Comparison of ENCODE assay signal across 20 cellular contexts in genomic region chr3:32794487-32795308, GRCh38. TPM values are rescaled to one million over a fixed set of nuclear protein-coding genes. Genes with fewer than 3 reads are reported as not detected.
DNase-seq lines count a peak whose midpoint lies in the region; ATAC-seq, FAIRE-seq and TF ChIP-seq lines count a peak whose summit lies in the region.
"Had no signal": no experiment of that assay in that cellular context is flagged by ENCODE, and none has a peak within 500 bp of the region (broad histone marks: within the 10 kb centered on the region; RNA-seq: fewer than 3 reads in every experiment).

No MANE protein-coding gene starts in this region.

- H4K20me1 ChIP-seq in astrocyte (ENCODE audit: insufficient read depth, low read length): no peaks in the 10 kb centered on the region

- 77 to 86% methylated on average over 8 of the region's 8 CpGs for WGBS in tibial nerve, 2 donors

- no peak overlapping the region for H2AFZ ChIP-seq in astrocyte (ENCODE audit: low read depth, low read length)

- no peaks in the 10 kb centered on the region for H3K9me3 Mint-ChIP-seq in astrocyte (ENCODE audit: unreplicated experiment)
- H3K9me3 Mint-ChIP-seq in activated naive CD4-positive, alpha-beta T cell treated with anti-CD3 and anti-CD28 coated beads for 36 hours: no peaks in the 10 kb centered on the region
- H3K9me3 Mint-ChIP-seq: T-cell had no signal

- H3K4me1 ChIP-seq in HEK293 (ENCODE audit: control insufficient read depth, insufficient read depth, low read length) (no peaks in the 10 kb centered on the region), astrocyte (ENCODE audit: insufficient read depth, low read length) (no peaks in the 10 kb centered on the region), lower lobe of right lung (no peaks in the 10 kb centered on the region), tibial nerve (no peaks in the 10 kb centered on the region)
- H3K4me1 ChIP-seq: right atrium auricular region, thyroid gland had no signal

- no peak for TF ChIP-seq EP300 in tibial nerve (IDR thresholded peaks at IDR 0.05)

- intact Hi-C loops in lower lobe of right lung (cut with DNase I): no loop called here
- intact Hi-C loops in activated naive CD4-positive, alpha-beta T cell treated with anti-CD3 and anti-CD28 coated beads for 36 hours (cut with micrococcal nuclease): no loop called here

- H3K27me3 Mint-ChIP-seq in astrocyte (ENCODE audit: low read depth, unreplicated experiment): no peaks in the 10 kb centered on the region
- peaks cover 2% of the 10 kb centered on the region for H3K27me3 Mint-ChIP-seq in activated naive CD4-positive, alpha-beta T cell treated with anti-CD3 and anti-CD28 coated beads for 36 hours (ENCODE audit: low read depth)

- H3K36me3 Mint-ChIP-seq in astrocyte (ENCODE audit: low read depth, unreplicated experiment): no peaks in the 10 kb centered on the region
- no peaks in the 10 kb centered on the region for H3K36me3 Mint-ChIP-seq in activated naive CD4-positive, alpha-beta T cell treated with anti-CD3 and anti-CD28 coated beads for 36 hours (ENCODE audit: low read depth)
- H3K36me3 Mint-ChIP-seq: T-cell had no signal

- TF ChIP-seq CTCF in AG04450 (IDR thresholded peaks at IDR 0.05; ENCODE audit: low read depth, low read length): no peak
- TF ChIP-seq CTCF in HEK293 (tag by site-specific recombination; IDR thresholded peaks at IDR 0.05): no peak
- TF ChIP-seq CTCF in astrocyte (IDR thresholded peaks at IDR 0.05; ENCODE audit: insufficient read depth, low read depth, low read length): no peak
- no peak for TF ChIP-seq CTCF in lower lobe of right lung (IDR thresholded peaks at IDR 0.05)
- no peak for TF ChIP-seq CTCF in tibial nerve (IDR thresholded peaks at IDR 0.05)

- TF ChIP-seq POLR2A in tibial nerve (IDR thresholded peaks at IDR 0.05): no peak

- DNase-seq in AG04450 (ENCODE audit: low read depth, low spot score) (peak; percentile 8), astrocyte (ENCODE audit: low read depth) (peak; percentile 35), lower lobe of right lung (peak; percentile 66), tibial nerve (ENCODE audit: low spot score in 2 of 2) (no peak)
- DNase-seq in activated naive CD4-positive, alpha-beta T cell treated with anti-CD3 and anti-CD28 coated beads for 36 hours: no peak
- DNase-seq: activated CD4-positive, CD25-positive, alpha-beta regulatory T cell; activated effector memory CD4-positive, alpha-beta T cell treated with anti-CD3 and anti-CD28 coated beads, Interleukin-2, amount 50 U/mL, for 16 hours; Calu3; Karpas-422; NCI-H187; NCI-H69; stimulated activated CD8-positive, alpha-beta memory T cell treated with anti-CD3 and anti-CD28 coated beads, Interleukin-4, amount 100 ng/mL, for 48 hours; T-cell; thyroid gland had no signal

- peak; percentile 97 to 98 for ATAC-seq in lower lobe of right lung
- no peak for ATAC-seq in HG03460 (IDR thresholded peaks at IDR 0.05; ENCODE audit: unreplicated experiment)
- ATAC-seq in HG02885 (IDR thresholded peaks at IDR 0.05; ENCODE audit: poor library complexity, unreplicated experiment): no peak
- ATAC-seq: T-cell had no signal

- H3K4me2 ChIP-seq in astrocyte (ENCODE audit: low read length): no peak overlapping the region

- no peaks in the 10 kb centered on the region for H3K36me3 ChIP-seq in HEK293 (ENCODE audit: control insufficient read depth in 2 of 2, insufficient read depth in 1 of 2, low read length in 2 of 2)
- no peaks in the 10 kb centered on the region for H3K36me3 ChIP-seq in astrocyte (ENCODE audit: insufficient read depth, low read length)
- no peaks in the 10 kb centered on the region for H3K36me3 ChIP-seq in lower lobe of right lung
- H3K36me3 ChIP-seq in tibial nerve: no peaks in the 10 kb centered on the region
- H3K36me3 ChIP-seq: right atrium auricular region, thyroid gland had no signal

- H3K9me3 ChIP-seq in AG04450 (ENCODE audit: control insufficient read depth, insufficient read depth, low read length) (no peaks in the 10 kb centered on the region), HEK293 (ENCODE audit: control insufficient read depth, insufficient read depth, low read depth, low read length) (no peaks in the 10 kb centered on the region), astrocyte (ENCODE audit: insufficient read depth, low read depth, low read length) (no peaks in the 10 kb centered on the region), lower lobe of right lung (no peaks in the 10 kb centered on the region), tibial nerve (no peaks in the 10 kb centered on the region)
- H3K9me3 ChIP-seq: right atrium auricular region, thyroid gland had no signal

- peaks cover 2% of the 10 kb centered on the region for H3K27me3 ChIP-seq in AG04450 (ENCODE audit: control insufficient read depth, insufficient read depth, low read length)
- peaks cover 2% of the 10 kb centered on the region for H3K27me3 ChIP-seq in astrocyte (ENCODE audit: insufficient read depth, low read length)
- no peaks in the 10 kb centered on the region for H3K27me3 ChIP-seq in lower lobe of right lung (ENCODE audit: low read depth)
- H3K27me3 ChIP-seq in tibial nerve: no peaks in the 10 kb centered on the region
- H3K27me3 ChIP-seq: right atrium auricular region, thyroid gland had no signal

- peak overlapping the region; percentile 67 for H3K27ac Mint-ChIP-seq in astrocyte (ENCODE audit: unreplicated experiment)
- H3K27ac Mint-ChIP-seq in activated naive CD4-positive, alpha-beta T cell treated with anti-CD3 and anti-CD28 coated beads for 36 hours: no peak overlapping the region
- H3K27ac Mint-ChIP-seq: T-cell had no signal

- no peak overlapping the region for H3K9ac ChIP-seq in astrocyte (ENCODE audit: low read length)

- CTCF ChIA-PET in AG04450 (lab: Charles Lee): interaction anchor here (1.0 to 1.2 kb wide), 2 partner anchors 13 to 14 kb away, joined by 3 to 5 read pairs; no protein-coding TSS in a partner anchor
- CTCF ChIA-PET in HEK293 (lab: Yijun Ruan, JAX): no interaction called here
- CTCF ChIA-PET in activated naive CD4-positive, alpha-beta T cell treated with anti-CD3 and anti-CD28 coated beads for 36 hours (lab: Charles Lee): interaction anchor here (1.1 kb wide), 1 partner anchor 16 kb away, joined by 3 read pairs; no protein-coding TSS in a partner anchor

- no peak overlapping the region for H3K27ac ChIP-seq in AG04450 (ENCODE audit: low read depth, low read length)
- H3K27ac ChIP-seq in HEK293 (ENCODE audit: extremely low read depth, low read depth, low read length): no peak overlapping the region
- H3K27ac ChIP-seq in astrocyte (ENCODE audit: low read depth, low read length): no peak overlapping the region
- H3K27ac ChIP-seq in lower lobe of right lung: peak overlapping the region; percentile 76
- no peak overlapping the region for H3K27ac ChIP-seq in tibial nerve
- H3K27ac ChIP-seq: right atrium auricular region, thyroid gland had no signal

- H3K4me3 ChIP-seq in AG04450 (ENCODE audit: low read depth, low read length) (no peak overlapping the region), HEK293 (ENCODE audit: low read depth, low read length) (no peak overlapping the region), astrocyte (ENCODE audit: insufficient read depth, low read depth, low read length) (no peak overlapping the region), lower lobe of right lung (no peak overlapping the region), tibial nerve (no peak overlapping the region)
- H3K4me3 ChIP-seq: right atrium auricular region, thyroid gland had no signal

- no peaks in the 10 kb centered on the region for H3K79me2 ChIP-seq in astrocyte (ENCODE audit: insufficient read depth, low read length)

- no peak for FAIRE-seq in astrocyte (lab: Jason Lieb, UNC)
- FAIRE-seq: RCC 7860 had no signal

- POLR2A ChIA-PET in AG04450 (lab: Yijun Ruan, JAX) (interaction anchor here (0.5 kb wide), 1 partner anchor 36 kb away, joined by 6 read pairs; no protein-coding TSS in a partner anchor), HEK293 (lab: Yijun Ruan, JAX) (no interaction called here)

- H3K4me3 Mint-ChIP-seq in astrocyte (ENCODE audit: unreplicated experiment): no peak overlapping the region
- no peak overlapping the region for H3K4me3 Mint-ChIP-seq in activated naive CD4-positive, alpha-beta T cell treated with anti-CD3 and anti-CD28 coated beads for 36 hours
- H3K4me3 Mint-ChIP-seq: T-cell had no signal

- peaks cover 18% of the 10 kb centered on the region for H3K4me1 Mint-ChIP-seq in astrocyte (ENCODE audit: low read depth, unreplicated experiment)
- no peaks in the 10 kb centered on the region for H3K4me1 Mint-ChIP-seq in activated naive CD4-positive, alpha-beta T cell treated with anti-CD3 and anti-CD28 coated beads for 36 hours (ENCODE audit: low read depth)
- H3K4me1 Mint-ChIP-seq: T-cell had no signal

TF ChIP-seq in HEK293, 187 proteins besides CTCF, POLR2A, EP300 and RAD21:
- TF ChIP-seq ZFP3 (tag by site-specific recombination; IDR thresholded peaks at IDR 0.05; ENCODE audit: low read depth): peak; percentile 42; the same call in 1 of the 2 replicates
- no peak for TF ChIP-seq ZNF202 (tag by site-specific recombination; IDR thresholded peaks at IDR 0.05; ENCODE audit: borderline replicate concordance)

RNA-seq across cellular contexts. Expression of gene TRIM71, which starts 23.1 kb away (rescaled TPM):
- polyA plus RNA-seq in AG04450 (2011; rRNA removed): not detected in 2 replicates
- not detected in 2 replicates for polyA minus RNA-seq in AG04450 (2011; rRNA and poly(A)+ RNA removed)
- total RNA-seq in astrocyte: 10.9 and 17.2 TPM in 2 replicates
- total RNA-seq in lower lobe of right lung: 2.5 TPM
- under 1 TPM; under 0.01 to 0.59 (median 0.32) TPM for total RNA-seq in tibial nerve
- under 1 TPM; 0.02 to 0.07 TPM for total RNA-seq in activated naive CD4-positive, alpha-beta T cell treated with anti-CD3 and anti-CD28 coated beads for 36 hours
- total RNA-seq: Calu3, lung microvascular endothelial cell, right atrium auricular region had no signal

Comparison
In these comparisons a context has a peak if more than half of its experiments do, and no peak if none do; other contexts are left out.
1. DNase-seq: peak in AG04450 (single experiment), astrocyte (single experiment) and lower lobe of right lung (single experiment); none in tibial nerve (0 of 2) and activated naive CD4-positive, alpha-beta T cell treated with anti-CD3 and anti-CD28 coated beads for 36 hours (single experiment).
2. ATAC-seq: peak in lower lobe of right lung (2 of 2); none in HG03460 (single experiment) and HG02885 (single experiment).